ENCODE assay signal across 8 cellular contexts in the genomic region with DNA sequence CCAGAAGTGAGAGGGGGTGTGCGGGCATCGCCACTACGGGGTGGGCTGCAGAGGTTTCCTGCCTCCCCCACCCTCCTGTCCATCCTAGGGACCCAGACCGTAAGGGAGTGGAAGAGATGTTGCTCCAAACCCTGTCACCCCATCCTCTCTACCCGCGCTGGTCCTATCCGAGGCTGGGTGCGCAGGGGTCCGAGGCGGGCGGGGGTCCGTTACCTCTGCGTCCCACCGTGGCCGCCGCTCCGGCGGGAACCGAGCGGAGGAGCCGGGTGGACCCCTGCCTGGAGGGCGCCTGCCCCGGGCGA. TPM values are rescaled to one million over a fixed set of nuclear protein-coding genes. Genes with fewer than 3 reads are reported as not detected.
A peak's percentile ranks its signal among the peaks of the same experiment; 100 is the strongest.
DNase-seq lines count a peak whose midpoint lies in the region; ATAC-seq, FAIRE-seq and TF ChIP-seq lines count a peak whose summit lies in the region.

No MANE protein-coding gene starts in this region.

- H3K36me3 ChIP-seq in OCI-LY3 (replicated peaks; ENCODE audit: low read depth, low read length), result no peaks in the 10 kb centered on the region
- no peaks in the 10 kb centered on the region for H3K36me3 ChIP-seq in H1 (ENCODE audit: control insufficient read depth in 2 of 4, insufficient read depth in 4 of 4, low read length in 3 of 4)

- no peak overlapping the region for H2BK120ac ChIP-seq in H9 (ENCODE audit: low read depth, low read length, poor library complexity, severe bottlenecking)
- H2BK120ac ChIP-seq in H1 (replicated peaks; ENCODE audit: low read depth, low read length), result no peak overlapping the region

- H3K36me3 Mint-ChIP-seq in H9 (ENCODE audit: insufficient read depth in 1 of 3, low read depth in 3 of 3), result 0 out of 7 replicates have a peak, but pooled peaks cover 0 to 7% (median 0%) of the 10 kb centered on the region in 3 experiments
- H3K36me3 Mint-ChIP-seq in naive thymus-derived CD8-positive, alpha-beta T cell, result no peaks in the 10 kb centered on the region

- H4K91ac ChIP-seq in H9 (ENCODE audit: insufficient read length, low read depth, low read length) (no peak overlapping the region), H1 (replicated peaks; ENCODE audit: insufficient read length, low read length) (peak overlapping the region; percentile 27)

- H2BK20ac ChIP-seq in H9 (ENCODE audit: low read depth, low read length, poor library complexity, severe bottlenecking) (no peak overlapping the region), H1 (ENCODE audit: low read length) (no peak overlapping the region)

- no CpG with 5 or more reads among the region's 24 CpGs for WGBS in H9 (ENCODE audit: extremely low coverage, insufficient read length, low lambda C conversion rate)
- WGBS in H1 (ENCODE audit: extremely low coverage in 1 of 2, insufficient coverage in 1 of 2, insufficient read length in 1 of 2, insufficient replicate concordance in 2 of 2, low coverage in 1 of 2, low lambda C conversion rate in 2 of 2, missing lambda C conversion rate in 1 of 2), 2 experiments, result 0% methylated on average over 17 of the region's 24 CpGs; no CpG with 5 or more reads in 1 of the 2 experiments

- no peak overlapping the region for H3T11ph ChIP-seq in H9 (ENCODE audit: low read length)

- TF ChIP-seq EP300 in H1 (IDR thresholded peaks at IDR 0.05; ENCODE audit: borderline replicate concordance in 1 of 2, low read depth in 2 of 2, low read length in 2 of 2), result no peak

- peaks cover 9 to 11% of the 10 kb centered on the region in 2 experiments for H3K4me1 Mint-ChIP-seq in H9
- peaks cover 4 to 23% (median 16%) of the 10 kb centered on the region in 4 donors for H3K4me1 Mint-ChIP-seq in naive thymus-derived CD8-positive, alpha-beta T cell

- ATAC-seq in naive thymus-derived CD8-positive, alpha-beta T cell, result peak; percentile 35 to 48

- H3K27ac ChIP-seq in H9 (ENCODE audit: insufficient read length, low read depth, low read length) (no peak overlapping the region), OCI-LY3 (ENCODE audit: low read length) (no peak overlapping the region), H1 (ENCODE audit: low read depth, low read length) (no peak overlapping the region)

- no peak overlapping the region for H3K27ac Mint-ChIP-seq in H9
- H3K27ac Mint-ChIP-seq in naive thymus-derived CD8-positive, alpha-beta T cell, result peak overlapping the region in 7 of 10 donors; percentile 45 to 86 (median 80)

- peaks cover 44% of the 10 kb centered on the region for H3K27me3 Mint-ChIP-seq in H9 (ENCODE audit: low read depth)
- H3K27me3 Mint-ChIP-seq in naive thymus-derived CD8-positive, alpha-beta T cell, result peaks cover 0 to 14% (median 0%) of the 10 kb centered on the region in 5 donors

- no peak for FAIRE-seq in H1 (lab: Jason Lieb, UNC)

- H3K79me2 ChIP-seq in H9 (ENCODE audit: insufficient read depth, low read length), result no peaks in the 10 kb centered on the region
- H3K79me2 ChIP-seq in OCI-LY3 (ENCODE audit: low read length), result peaks cover 3% of the 10 kb centered on the region; the same call in 1 of the 2 replicates
- peaks cover 0 to 5% of the 10 kb centered on the region in 2 experiments; a peak in 1 of 4 replicates for H3K79me2 ChIP-seq in H1 (ENCODE audit: control insufficient read depth in 1 of 2, insufficient read depth in 2 of 2, low read length in 2 of 2)

- peaks cover 21% of the 10 kb centered on the region for H3K23me2 ChIP-seq in H9 (ENCODE audit: insufficient read length, low read depth, low read length, poor library complexity, severe bottlenecking)
- H3K23me2 ChIP-seq in H1 (ENCODE audit: low read depth, low read length), result peaks cover 15% of the 10 kb centered on the region

- no peaks in the 10 kb centered on the region for H3K79me1 ChIP-seq in H9 (ENCODE audit: insufficient read depth, low read depth, low read length, poor library complexity, severe bottlenecking)
- H3K79me1 ChIP-seq in H1 (ENCODE audit: low read depth, low read length), result 0 out of 2 replicates have a peak, but pooled peaks cover 3% of the 10 kb centered on the region

- CTCF ChIA-PET in H1 (lab: Charles Lee; ENCODE audit: partially characterized antibody), result interaction anchor here (0.6 to 1.4 kb wide), 5 partner anchors 9 to 106 kb away, joined by 3 to 5 read pairs (median 4); no protein-coding TSS in a partner anchor

- no peak overlapping the region for H4K5ac ChIP-seq in H9 (ENCODE audit: insufficient read length, low read depth, low read length)
- no peak overlapping the region for H4K5ac ChIP-seq in H1 (ENCODE audit: insufficient read length, low read depth, low read length)

- H4K8ac ChIP-seq in H9 (replicated peaks; ENCODE audit: insufficient read length, low read depth, low read length) (no peak overlapping the region), H1 (ENCODE audit: extremely low read depth, insufficient read depth, low read length) (peak overlapping the region; percentile 51; the same call in 1 of the 2 replicates)

- H3K18ac ChIP-seq in H9 (ENCODE audit: insufficient read length, low read depth, low read length) (no peak overlapping the region), H1 (ENCODE audit: extremely low read depth, low read length) (peak overlapping the region; percentile 60; the same call in 1 of the 2 replicates)

- H3K9me3 ChIP-seq in H9 (ENCODE audit: control insufficient read depth, low read depth, low read length) (no peaks in the 10 kb centered on the region), OCI-LY3 (ENCODE audit: insufficient read depth, low read length) (no peaks in the 10 kb centered on the region), H1 (ENCODE audit: insufficient read depth in 2 of 2, low read depth in 1 of 2, low read length in 1 of 2) (no peaks in the 10 kb centered on the region)

- H3K4me1 ChIP-seq in H9 (ENCODE audit: insufficient read depth, low read length), result no peaks in the 10 kb centered on the region
- peaks cover 13% of the 10 kb centered on the region; the same call in 1 of the 2 replicates for H3K4me1 ChIP-seq in OCI-LY3 (ENCODE audit: low read length)
- H3K4me1 ChIP-seq in H1 (replicated peaks in 1 of 4; ENCODE audit: control insufficient read depth in 3 of 4, insufficient read depth in 4 of 4, low read length in 3 of 4), result peaks cover 0 to 4% (median 4%) of the 10 kb centered on the region in 4 experiments; a peak in 3 of 7 replicates

- H3K4me3 Mint-ChIP-seq in H9, result peak overlapping the region; percentile 76 to 85
- peak overlapping the region; percentile 85 to 94 (median 90) for H3K4me3 Mint-ChIP-seq in naive thymus-derived CD8-positive, alpha-beta T cell

- no peak overlapping the region for H2AFZ ChIP-seq in H9 (ENCODE audit: low read length)
- 0 out of 2 replicates have a peak overlapping the region, but pooled peaks have one; percentile 48 for H2AFZ ChIP-seq in OCI-LY3 (ENCODE audit: low read depth, low read length)
- no peak overlapping the region for H2AFZ ChIP-seq in H1 (ENCODE audit: low read length)

- TF ChIP-seq POLR2A in H1 (IDR thresholded peaks at IDR 0.05; ENCODE audit: control extremely low read depth in 1 of 2, low read depth in 2 of 2, low read length in 2 of 2), result no peak

- H3K23ac ChIP-seq in H9 (ENCODE audit: insufficient read length, low read depth, low read length) (no peak overlapping the region), H1 (ENCODE audit: insufficient read length) (no peak overlapping the region)

- TF ChIP-seq CTCF in H9 (conservative IDR thresholded peaks at IDR 0.05), result no peak
- TF ChIP-seq CTCF in OCI-LY3 (IDR thresholded peaks at IDR 0.05; ENCODE audit: low read depth, low read length), result no peak
- no peak for TF ChIP-seq CTCF in H1 (IDR thresholded peaks at IDR 0.05; ENCODE audit: control extremely low read depth in 1 of 3, insufficient read depth in 1 of 3, low read depth in 1 of 3, low read length in 3 of 3)

- H3K14ac ChIP-seq in H9 (ENCODE audit: insufficient read depth, low read length) (no peak overlapping the region), H1 (ENCODE audit: insufficient read length) (no peak overlapping the region)

- H3K4me2 ChIP-seq in H9 (ENCODE audit: insufficient read depth, insufficient read length, low read length) (peak overlapping the region; percentile 92), OCI-LY3 (ENCODE audit: low read length) (peak overlapping the region; percentile 78), H1 (ENCODE audit: insufficient read depth in 1 of 2, low read depth in 2 of 2, low read length in 2 of 2) (peak overlapping the region; percentile 95 to 98)

- H3K4me3 ChIP-seq in OCI-LY3 (ENCODE audit: low read length), result peak overlapping the region; percentile 87
- H3K4me3 ChIP-seq in H1 (ENCODE audit: extremely low read depth in 1 of 4, insufficient read depth in 2 of 4, low read depth in 3 of 4, low read length in 4 of 4), result peak overlapping the region; percentile 45 to 99 (median 64)

- H2BK5ac ChIP-seq in H9 (ENCODE audit: insufficient read length, low read length), result no peak overlapping the region
- H2BK5ac ChIP-seq in H1 (ENCODE audit: low read depth, low read length), result no peak overlapping the region; the same call in 1 of the 2 replicates

- no peak overlapping the region for H2BK12ac ChIP-seq in H9 (ENCODE audit: insufficient read length, low read depth, low read length)
- H2BK12ac ChIP-seq in H1 (ENCODE audit: low read depth, low read length), result no peak overlapping the region

- H4K20me1 ChIP-seq in H9 (ENCODE audit: control insufficient read depth, insufficient read depth, insufficient read length) (no peaks in the 10 kb centered on the region), OCI-LY3 (ENCODE audit: insufficient read depth, low read length) (0 out of 2 replicates have a peak, but pooled peaks cover 6% of the 10 kb centered on the region), H1 (replicated peaks in 1 of 2; ENCODE audit: control insufficient read depth in 1 of 2, insufficient read depth in 2 of 2, low read length in 2 of 2) (peaks cover 1 to 6% of the 10 kb centered on the region in 2 experiments)

- H2AK5ac ChIP-seq in H9 (ENCODE audit: insufficient read length, low read length), result no peak overlapping the region
- no peak overlapping the region for H2AK5ac ChIP-seq in H1 (ENCODE audit: low read depth, low read length)

- H3K27me3 ChIP-seq in H9 (ENCODE audit: insufficient read depth, low read length) (no peaks in the 10 kb centered on the region; the same call in 1 of the 2 replicates), OCI-LY3 (ENCODE audit: low read depth, low read length) (peaks cover 10% of the 10 kb centered on the region), H1 (replicated peaks in 1 of 4; ENCODE audit: control insufficient read depth in 3 of 4, extremely low read depth in 1 of 4, insufficient read depth in 3 of 4, low read length in 3 of 4) (peaks cover 0 to 26% (median 10%) of the 10 kb centered on the region in 4 experiments; a peak in 5 of 7 replicates)

- H3K4ac ChIP-seq in H9 (ENCODE audit: low read depth, low read length) (no peak overlapping the region), H1 (replicated peaks; ENCODE audit: insufficient read length, low read depth, low read length) (peak overlapping the region; percentile 14)

- no peak overlapping the region for H2BK15ac ChIP-seq in H9 (ENCODE audit: low read depth, low read length)
- H2BK15ac ChIP-seq in H1 (ENCODE audit: low read length), result no peak overlapping the region

- in situ Hi-C loops in G401 (cut with HindIII; ENCODE audit: low sequenced_read_pairs), result no loop called here

- POLR2A ChIA-PET in H1 (lab: Charles Lee; ENCODE audit: partially characterized antibody), result interaction anchor here (0.5 to 2.3 kb wide), 8 partner anchors 9 to 1240 kb away, joined by 3 to 8 read pairs (median 4); no protein-coding TSS in a partner anchor
- POLR2A ChIA-PET in naive thymus-derived CD8-positive, alpha-beta T cell (lab: Charles Lee), result interaction anchor here (0.8 to 1.3 kb wide), 4 partner anchors 8 to 223 kb away, joined by 3 to 4 read pairs (median 3); a partner anchor contains a TSS

- no peak for TF ChIP-seq RAD21 in H1 (IDR thresholded peaks at IDR 0.05 in 1 of 2, conservative IDR thresholded peaks at IDR 0.05 in 1 of 2; ENCODE audit: low read depth in 2 of 2, low read length in 2 of 2)

- peak; percentile 10 for DNase-seq in G401 (ENCODE audit: low spot score)
- no peak for DNase-seq in H9
- peak in 1 of 2 experiments; percentile 78 for DNase-seq in H1 (ENCODE audit: low read depth in 1 of 2, low spot score in 2 of 2)
- DNase-seq in naive thymus-derived CD8-positive, alpha-beta T cell, result peak in 1 of 10 donors; percentile 22
- no peak for DNase-seq in NCI-H510A treated with DMSO at 0.1 percent for 48 hours (lab: John Stamatoyannopoulos, UW)
- DNase-seq in NCI-H2227 (lab: John Stamatoyannopoulos, UW; ENCODE audit: unreplicated experiment), result no peak
- no peak for DNase-seq in middle frontal gyrus (ENCODE audit: extremely low spot score, low spot score)

- no peak overlapping the region for H3K56ac ChIP-seq in H9 (ENCODE audit: insufficient read length, low read depth, low read length)
- H3K56ac ChIP-seq in H1 (replicated peaks; ENCODE audit: insufficient read length, low read depth, low read length), result no peak overlapping the region

- no peaks in the 10 kb centered on the region for H3K9me3 Mint-ChIP-seq in H9
- no peaks in the 10 kb centered on the region for H3K9me3 Mint-ChIP-seq in naive thymus-derived CD8-positive, alpha-beta T cell

- peak overlapping the region; percentile 31 for H3K9ac ChIP-seq in H9 (ENCODE audit: extremely low read depth, insufficient read length, low read length)
- peak overlapping the region; percentile 82 for H3K9ac ChIP-seq in OCI-LY3 (ENCODE audit: low read length)
- peak overlapping the region in 3 of 4 experiments; percentile 2 to 83 (median 52); a peak in 4 of 7 replicates for H3K9ac ChIP-seq in H1 (replicated peaks in 1 of 4; ENCODE audit: extremely low read depth in 1 of 4, low read depth in 3 of 4, low read length in 3 of 4)

RNA-seq across cellular contexts. Expression of a gene that starts 0.2 kb away (rescaled TPM):
- 1.8 and 2.3 TPM in 2 replicates for total RNA-seq in G401 (2014; rRNA removed; shearing (Covaris generic))
- total RNA-seq in H9 (2021), result 7.0 and 8.6 TPM in 2 replicates
- total RNA-seq in H1 (2021; fragmentation: NEBNext Ultra II Directional; extraction: Animal tissue kit (Norgen Biotek cat#: 25700)), result 5.8 and 7.9 TPM in 2 replicates
- 1.1 and 2.1 TPM in 2 replicates for polyA plus RNA-seq in H1 (2011; rRNA removed)
- polyA plus RNA-seq in H1 (2011; cell fraction: cytosol; rRNA removed), result 2.4 TPM
- 3.7 TPM for polyA plus RNA-seq in H1 (2011; cell fraction: nucleus; rRNA removed)
- polyA plus RNA-seq in H1 (2012, experiment 1 of 2), result 1.7 to 3.3 TPM (median 2.3 TPM) in 4 replicates
- 0.26 TPM for polyA plus RNA-seq in H1 (2012, experiment 2 of 2)
- polyA plus RNA-seq in H1 (2013, experiment 1 of 2), result 2.7 TPM
- 2.4 TPM for polyA plus RNA-seq in H1 (2013, experiment 2 of 2)
- polyA minus RNA-seq in H1 (2011; rRNA and poly(A)+ RNA removed), result 17.0 and 21.3 TPM in 2 replicates
- 7.1 TPM for polyA minus RNA-seq in H1 (2011; cell fraction: cytosol; rRNA and poly(A)+ RNA removed)
- polyA minus RNA-seq in H1 (2011; cell fraction: nucleus; rRNA and poly(A)+ RNA removed), result 23.8 TPM
- 1 to 10 TPM; 4.2 to 5.2 TPM for total RNA-seq in naive thymus-derived CD8-positive, alpha-beta T cell
- 1 to 10 TPM; 1.3 to 1.5 (median 1.3) TPM for polyA plus RNA-seq in naive thymus-derived CD8-positive, alpha-beta T cell

Comparison
In these comparisons a context has a peak if more than half of its experiments do, and no peak if none do; other contexts are left out.
1. H3K9ac ChIP-seq: peak in every context shown above with its lines; median percentile 82 in OCI-LY3; 52 in H1; 31 in H9.
2. H3K27ac Mint-ChIP-seq: peak in naive thymus-derived CD8-positive, alpha-beta T cell (7 of 10); none in H9 (0 of 3).
3. Peak in every context shown above with its lines, with median percentiles within 50 percentile points of each other: H3K4me2 ChIP-seq.